ENCODE assay signal across 7 cellular contexts in genomic region chr5:157034106-157035072, GRCh38. TPM values are rescaled to one million over a fixed set of nuclear protein-coding genes. Genes with fewer than 3 reads are reported as not detected.
"Had no signal": no experiment of that assay in that cellular context is flagged by ENCODE, and none has a peak within 500 bp of the region (broad histone marks: within the 10 kb centered on the region; RNA-seq: fewer than 3 reads in every experiment).

No MANE protein-coding gene starts in this region.

RNA-seq across cellular contexts. Expression of gene HAVCR1, which starts 24.5 kb away (rescaled TPM):
- total RNA-seq: dermis microvascular lymphatic vessel endothelial cell, esophagus mucosa, glomerular endothelial cell, pulmonary artery endothelial cell, sigmoid colon, SK-MEL-5, upper lobe of right lung had no signal
